Comparison of ENCODE assay signal across 1 cellular context in genomic region chr6:63882208-63882607, GRCh38.
TF ChIP-seq lines count a peak whose summit lies in the region.

No MANE protein-coding gene starts in this region.

TF ChIP-seq in GM23338, 12 proteins besides CTCF, POLR2A, EP300 and RAD21 (continued from another document):
- TF ChIP-seq, protein P1, sequence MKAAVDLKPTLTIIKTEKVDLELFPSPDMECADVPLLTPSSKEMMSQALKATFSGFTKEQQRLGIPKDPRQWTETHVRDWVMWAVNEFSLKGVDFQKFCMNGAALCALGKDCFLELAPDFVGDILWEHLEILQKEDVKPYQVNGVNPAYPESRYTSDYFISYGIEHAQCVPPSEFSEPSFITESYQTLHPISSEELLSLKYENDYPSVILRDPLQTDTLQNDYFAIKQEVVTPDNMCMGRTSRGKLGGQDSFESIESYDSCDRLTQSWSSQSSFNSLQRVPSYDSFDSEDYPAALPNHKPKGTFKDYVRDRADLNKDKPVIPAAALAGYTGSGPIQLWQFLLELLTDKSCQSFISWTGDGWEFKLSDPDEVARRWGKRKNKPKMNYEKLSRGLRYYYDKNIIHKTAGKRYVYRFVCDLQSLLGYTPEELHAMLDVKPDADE (IDR thresholded peaks at IDR 0.05) = no peak
- TF ChIP-seq REST (IDR thresholded peaks at IDR 0.05; ENCODE audit: unreplicated experiment) (no peak), NANOG (IDR thresholded peaks at IDR 0.05; ENCODE audit: borderline replicate concordance) (no peak)
